ENCODE assay signal across 8 cellular contexts in genomic region chr3:196568246-196569002, GRCh38. TPM values are rescaled to one million over a fixed set of nuclear protein-coding genes. Genes with fewer than 3 reads are reported as not detected.
A peak's percentile ranks its signal among the peaks of the same experiment; 100 is the strongest.
DNase-seq lines count a peak whose midpoint lies in the region; ATAC-seq and TF ChIP-seq lines count a peak whose summit lies in the region.

A gene with protein sequence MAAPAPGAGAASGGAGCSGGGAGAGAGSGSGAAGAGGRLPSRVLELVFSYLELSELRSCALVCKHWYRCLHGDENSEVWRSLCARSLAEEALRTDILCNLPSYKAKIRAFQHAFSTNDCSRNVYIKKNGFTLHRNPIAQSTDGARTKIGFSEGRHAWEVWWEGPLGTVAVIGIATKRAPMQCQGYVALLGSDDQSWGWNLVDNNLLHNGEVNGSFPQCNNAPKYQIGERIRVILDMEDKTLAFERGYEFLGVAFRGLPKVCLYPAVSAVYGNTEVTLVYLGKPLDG (plus strand): TSS chr3:196568660. CDS start chr3:196568985, 325 bp downstream.
Gene WDR53 (minus strand): TSS chr3:196568554. CDS start chr3:196561475, 7,079 bp downstream.

- DNase-seq in DMS 273 (lab: John Stamatoyannopoulos, UW; ENCODE audit: unreplicated experiment): peak; percentile 99
- DNase-seq in HuH-7 (ENCODE audit: low spot score): peak; percentile 92
- DNase-seq in activated CD8-positive, alpha-beta memory T cell treated with anti-CD3 and anti-CD28 coated beads, Interleukin-2, amount 50 U/mL, for 4 hours: peak; percentile 96
- DNase-seq in stimulated activated CD8-positive, alpha-beta memory T cell treated with anti-CD3 and anti-CD28 coated beads, Interleukin-15, amount 100 ng/mL, for 24 hours (ENCODE audit: low read depth): peak; percentile 87

- H2AFZ ChIP-seq in OCI-LY1 (ENCODE audit: low read length): peak within 1 kb of the TSS; percentile 22

- WGBS in mesodermal cell (ENCODE audit: insufficient coverage in 2 of 2), 2 experiments: 0 to 1% methylated on average over 57 to 68 of the region's 87 CpGs

- H3K27me3 ChIP-seq in OCI-LY1 (ENCODE audit: insufficient read depth, low read length): no peaks in the 10 kb centered on the region

- H3K79me2 ChIP-seq in OCI-LY1 (ENCODE audit: insufficient read depth, low read length): peaks cover 57% of the 10 kb centered on the region

- in situ Hi-C loops in endometrial microvascular endothelial cells (cut with HindIII; ENCODE audit: inconsistent ontology term, low pct_unique_long_range_greater_than_20kb, low sequenced_read_pairs): no loop called here

- H3K9me2 ChIP-seq in OCI-LY1 (ENCODE audit: low read depth, low read length): no peaks in the 10 kb centered on the region

- H3K36me3 ChIP-seq in OCI-LY1 (ENCODE audit: insufficient read depth, low read length): peaks cover 6% of the 10 kb centered on the region; the same call in 1 of the 2 replicates
- H3K36me3 ChIP-seq in mesodermal cell (ENCODE audit: control insufficient read depth, insufficient read depth, low read length): peaks cover 16% of the 10 kb centered on the region

- H3K9me3 ChIP-seq in OCI-LY1 (ENCODE audit: low read length): no peaks in the 10 kb centered on the region
- H3K9me3 ChIP-seq in mesodermal cell (ENCODE audit: control insufficient read depth, low read length): no peaks in the 10 kb centered on the region

- H3K4me3 ChIP-seq in OCI-LY1 (ENCODE audit: low read depth, low read length, poor library complexity, severe bottlenecking) (peak within 1 kb of the TSS; percentile 81), mesodermal cell (ENCODE audit: extremely low read depth, insufficient read depth, low read length, poor library complexity, severe bottlenecking) (peak within 1 kb of the TSS; percentile 97)

- H4K20me1 ChIP-seq in OCI-LY1 (ENCODE audit: insufficient read depth, low read length): no peaks in the 10 kb centered on the region

- peak within 1 kb of the TSS; percentile 78 for H3K4me2 ChIP-seq in OCI-LY1 (ENCODE audit: low read length)

- peak within 1 kb of the TSS; percentile 90 for H3K9ac ChIP-seq in OCI-LY1 (ENCODE audit: low read length)

- peaks cover 44% of the 10 kb centered on the region for H3K4me1 ChIP-seq in OCI-LY1 (ENCODE audit: insufficient read depth, low read length, severe bottlenecking)
- peaks cover 3% of the 10 kb centered on the region for H3K4me1 ChIP-seq in mesodermal cell (ENCODE audit: control insufficient read depth, insufficient read depth, low read length, poor library complexity, severe bottlenecking)

- no peak for TF ChIP-seq CTCF in OCI-LY1 (IDR thresholded peaks at IDR 0.05; ENCODE audit: low read length)

- peak within 1 kb of the TSS; percentile 21 for H3K27ac ChIP-seq in OCI-LY1 (ENCODE audit: low read depth, low read length, poor library complexity, severe bottlenecking)
- H3K27ac ChIP-seq in mesodermal cell (ENCODE audit: low read depth, low read length, severe bottlenecking): peak within 1 kb of the TSS; percentile 75

- ATAC-seq in GM21526 (IDR thresholded peaks at IDR 0.05; ENCODE audit: low FRiP score, unreplicated experiment): peak; percentile 90

- no peaks in the 10 kb centered on the region for H3F3A ChIP-seq in OCI-LY1 (ENCODE audit: insufficient read depth, low read length)

RNA-seq across cellular contexts. Expression of the first gene that starts in this region (rescaled TPM):
- 21.7 TPM for total RNA-seq in endometrial microvascular endothelial cells (ENCODE audit: inconsistent ontology term)
- polyA plus RNA-seq in mesodermal cell (2013, experiment 1 of 2): 11.3 TPM
- 12.7 TPM for polyA plus RNA-seq in mesodermal cell (2013, experiment 2 of 2)

RNA-seq across cellular contexts. Expression of gene WDR53, which starts in this region (rescaled TPM):
- total RNA-seq in endometrial microvascular endothelial cells (ENCODE audit: inconsistent ontology term): 11.5 TPM
- polyA plus RNA-seq in mesodermal cell (2013, experiment 1 of 2): 11.8 TPM
- 12.6 TPM for polyA plus RNA-seq in mesodermal cell (2013, experiment 2 of 2)

Comparison
In these comparisons a context has a peak if more than half of its experiments do, and no peak if none do; other contexts are left out.
1. Peak in every context shown above with its lines: DNase-seq, ATAC-seq, H3K4me3 ChIP-seq and H3K27ac ChIP-seq.